ENCODE assay signal across 3 cellular contexts in the genomic region with DNA sequence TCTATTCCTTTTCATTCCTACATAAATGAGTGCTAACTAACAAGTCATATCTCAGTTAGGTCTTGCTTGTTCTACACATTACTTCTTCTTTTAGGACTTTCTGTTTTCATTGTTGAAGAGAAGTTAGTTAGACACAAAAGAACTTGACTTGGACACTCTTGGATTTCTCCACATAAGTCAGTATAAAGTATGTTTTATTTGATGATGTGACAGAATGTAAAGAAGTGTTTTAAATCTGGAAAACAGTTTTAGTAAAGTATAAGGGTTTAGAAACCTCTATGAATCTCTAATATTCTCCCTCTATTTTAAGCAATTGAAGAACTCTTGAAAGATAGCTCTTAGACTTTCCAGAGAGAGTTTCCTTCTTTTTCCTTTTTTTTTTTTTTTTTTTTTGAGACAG.
TF ChIP-seq lines count a peak whose summit lies in the region.

No MANE protein-coding gene starts in this region.

TF ChIP-seq in HepG2, 621 proteins besides CTCF, POLR2A, EP300 and RAD21 (continues in another document):
- TF ChIP-seq MTF2 (CRISPR knock-in tag; IDR thresholded peaks at IDR 0.05; ENCODE audit: borderline replicate concordance) (no peak), ZNF274 (CRISPR knock-in tag; IDR thresholded peaks at IDR 0.05) (no peak), RARG (CRISPR knock-in tag; IDR thresholded peaks at IDR 0.05; ENCODE audit: low read depth) (no peak), SETDB1 (CRISPR knock-in tag; IDR thresholded peaks at IDR 0.05; ENCODE audit: borderline replicate concordance) (no peak), MAFF (IDR thresholded peaks at IDR 0.05; ENCODE audit: low read depth, low read length) (peak; percentile 42; the same call in 1 of the 2 replicates), MAFK (conservative IDR thresholded peaks at IDR 0.05 in 1 of 2, IDR thresholded peaks at IDR 0.05 in 1 of 2; ENCODE audit: low read length in 2 of 2) (peak; percentile 49 to 63), POLR2G (IDR thresholded peaks at IDR 0.05; ENCODE audit: low read depth, low read length) (no peak), GATAD1 (CRISPR knock-in tag; IDR thresholded peaks at IDR 0.05) (no peak), ZNF33B (CRISPR knock-in tag; IDR thresholded peaks at IDR 0.05) (no peak), FOXC1 (CRISPR knock-in tag; IDR thresholded peaks at IDR 0.05; ENCODE audit: borderline replicate concordance) (no peak), ZNF558 (CRISPR knock-in tag; IDR thresholded peaks at IDR 0.05; ENCODE audit: borderline replicate concordance) (no peak), SNRNP70 (IDR thresholded peaks at IDR 0.05; ENCODE audit: low read depth, low read length) (no peak)
- TF ChIP-seq, protein P1, sequence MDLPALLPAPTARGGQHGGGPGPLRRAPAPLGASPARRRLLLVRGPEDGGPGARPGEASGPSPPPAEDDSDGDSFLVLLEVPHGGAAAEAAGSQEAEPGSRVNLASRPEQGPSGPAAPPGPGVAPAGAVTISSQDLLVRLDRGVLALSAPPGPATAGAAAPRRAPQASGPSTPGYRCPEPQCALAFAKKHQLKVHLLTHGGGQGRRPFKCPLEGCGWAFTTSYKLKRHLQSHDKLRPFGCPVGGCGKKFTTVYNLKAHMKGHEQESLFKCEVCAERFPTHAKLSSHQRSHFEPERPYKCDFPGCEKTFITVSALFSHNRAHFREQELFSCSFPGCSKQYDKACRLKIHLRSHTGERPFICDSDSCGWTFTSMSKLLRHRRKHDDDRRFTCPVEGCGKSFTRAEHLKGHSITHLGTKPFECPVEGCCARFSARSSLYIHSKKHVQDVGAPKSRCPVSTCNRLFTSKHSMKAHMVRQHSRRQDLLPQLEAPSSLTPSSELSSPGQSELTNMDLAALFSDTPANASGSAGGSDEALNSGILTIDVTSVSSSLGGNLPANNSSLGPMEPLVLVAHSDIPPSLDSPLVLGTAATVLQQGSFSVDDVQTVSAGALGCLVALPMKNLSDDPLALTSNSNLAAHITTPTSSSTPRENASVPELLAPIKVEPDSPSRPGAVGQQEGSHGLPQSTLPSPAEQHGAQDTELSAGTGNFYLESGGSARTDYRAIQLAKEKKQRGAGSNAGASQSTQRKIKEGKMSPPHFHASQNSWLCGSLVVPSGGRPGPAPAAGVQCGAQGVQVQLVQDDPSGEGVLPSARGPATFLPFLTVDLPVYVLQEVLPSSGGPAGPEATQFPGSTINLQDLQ (CRISPR knock-in tag; IDR thresholded peaks at IDR 0.05): no peak
- TF ChIP-seq, protein P2, sequence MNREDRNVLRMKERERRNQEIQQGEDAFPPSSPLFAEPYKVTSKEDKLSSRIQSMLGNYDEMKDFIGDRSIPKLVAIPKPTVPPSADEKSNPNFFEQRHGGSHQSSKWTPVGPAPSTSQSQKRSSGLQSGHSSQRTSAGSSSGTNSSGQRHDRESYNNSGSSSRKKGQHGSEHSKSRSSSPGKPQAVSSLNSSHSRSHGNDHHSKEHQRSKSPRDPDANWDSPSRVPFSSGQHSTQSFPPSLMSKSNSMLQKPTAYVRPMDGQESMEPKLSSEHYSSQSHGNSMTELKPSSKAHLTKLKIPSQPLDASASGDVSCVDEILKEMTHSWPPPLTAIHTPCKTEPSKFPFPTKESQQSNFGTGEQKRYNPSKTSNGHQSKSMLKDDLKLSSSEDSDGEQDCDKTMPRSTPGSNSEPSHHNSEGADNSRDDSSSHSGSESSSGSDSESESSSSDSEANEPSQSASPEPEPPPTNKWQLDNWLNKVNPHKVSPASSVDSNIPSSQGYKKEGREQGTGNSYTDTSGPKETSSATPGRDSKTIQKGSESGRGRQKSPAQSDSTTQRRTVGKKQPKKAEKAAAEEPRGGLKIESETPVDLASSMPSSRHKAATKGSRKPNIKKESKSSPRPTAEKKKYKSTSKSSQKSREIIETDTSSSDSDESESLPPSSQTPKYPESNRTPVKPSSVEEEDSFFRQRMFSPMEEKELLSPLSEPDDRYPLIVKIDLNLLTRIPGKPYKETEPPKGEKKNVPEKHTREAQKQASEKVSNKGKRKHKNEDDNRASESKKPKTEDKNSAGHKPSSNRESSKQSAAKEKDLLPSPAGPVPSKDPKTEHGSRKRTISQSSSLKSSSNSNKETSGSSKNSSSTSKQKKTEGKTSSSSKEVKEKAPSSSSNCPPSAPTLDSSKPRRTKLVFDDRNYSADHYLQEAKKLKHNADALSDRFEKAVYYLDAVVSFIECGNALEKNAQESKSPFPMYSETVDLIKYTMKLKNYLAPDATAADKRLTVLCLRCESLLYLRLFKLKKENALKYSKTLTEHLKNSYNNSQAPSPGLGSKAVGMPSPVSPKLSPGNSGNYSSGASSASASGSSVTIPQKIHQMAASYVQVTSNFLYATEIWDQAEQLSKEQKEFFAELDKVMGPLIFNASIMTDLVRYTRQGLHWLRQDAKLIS (CRISPR knock-in tag; IDR thresholded peaks at IDR 0.05): no peak

TF ChIP-seq in A549, 52 proteins besides CTCF, POLR2A, EP300 and RAD21:
- no peak for TF ChIP-seq CBX2 (IDR thresholded peaks at IDR 0.05; ENCODE audit: borderline replicate concordance, low read depth)
- TF ChIP-seq EHMT2 (IDR thresholded peaks at IDR 0.05; ENCODE audit: low read depth): no peak
- no peak for TF ChIP-seq KDM1A (IDR thresholded peaks at IDR 0.05; ENCODE audit: low read depth)
- TF ChIP-seq MAFK (IDR thresholded peaks at IDR 0.05; ENCODE audit: partially characterized antibody): peak; percentile 29
- TF ChIP-seq TFCP2L1 (CRISPR knock-in tag; IDR thresholded peaks at IDR 0.05): no peak

TF ChIP-seq in K562, 482 proteins besides CTCF, POLR2A, EP300 and RAD21:
- TF ChIP-seq SP2 (IDR thresholded peaks at IDR 0.05; ENCODE audit: extremely low read depth, low read depth, low read length, poor library complexity, severe bottlenecking): no peak
- no peak for TF ChIP-seq CC2D1A (IDR thresholded peaks at IDR 0.05)
- TF ChIP-seq, protein P3, sequence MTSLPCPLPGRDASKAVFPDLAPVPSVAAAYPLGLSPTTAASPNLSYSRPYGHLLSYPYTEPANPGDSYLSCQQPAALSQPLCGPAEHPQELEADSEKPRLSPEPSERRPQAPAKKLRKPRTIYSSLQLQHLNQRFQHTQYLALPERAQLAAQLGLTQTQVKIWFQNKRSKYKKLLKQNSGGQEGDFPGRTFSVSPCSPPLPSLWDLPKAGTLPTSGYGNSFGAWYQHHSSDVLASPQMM (CRISPR knock-in tag; IDR thresholded peaks at IDR 0.05): no peak
- peak; percentile 19; the same call in 1 of the 2 replicates for TF ChIP-seq C11orf30 (IDR thresholded peaks at IDR 0.05; ENCODE audit: low read depth)
- peak; percentile 70 for TF ChIP-seq ZNF316 (IDR thresholded peaks at IDR 0.05)
- no peak for TF ChIP-seq BHLHE40 (IDR thresholded peaks at IDR 0.05; ENCODE audit: low read length)
